15 cellular contexts compared by ENCODE assay signal in genomic region chrX:48854898-48855297, GRCh38. TPM values are rescaled to one million over a fixed set of nuclear protein-coding genes. Genes with fewer than 3 reads are reported as not detected.
DNase-seq lines count a peak whose midpoint lies in the region; ATAC-seq and TF ChIP-seq lines count a peak whose summit lies in the region.
"Had no signal": no experiment of that assay in that cellular context is flagged by ENCODE, and none has a peak within 500 bp of the region (broad histone marks: within the 10 kb centered on the region; RNA-seq: fewer than 3 reads in every experiment).

No MANE protein-coding gene starts in this region.

- no peaks in the 10 kb centered on the region for H3K36me3 ChIP-seq in OCI-LY3 (replicated peaks; ENCODE audit: low read depth, low read length)
- H3K36me3 ChIP-seq: right atrium auricular region had no signal

- H3K27me3 Mint-ChIP-seq in activated naive CD4-positive, alpha-beta T cell treated with anti-CD3 and anti-CD28 coated beads for 36 hours (ENCODE audit: low read depth): no peaks in the 10 kb centered on the region
- H3K27me3 Mint-ChIP-seq in glutamatergic neuron (ENCODE audit: unreplicated experiment): peaks cover 3% of the 10 kb centered on the region

- H3K27ac ChIP-seq in OCI-LY3 (ENCODE audit: low read length): no peak overlapping the region
- H3K27ac ChIP-seq: right atrium auricular region had no signal

- intact Hi-C loops in activated naive CD4-positive, alpha-beta T cell treated with anti-CD3 and anti-CD28 coated beads for 36 hours (cut with micrococcal nuclease): no loop called here

- H3K4me2 ChIP-seq in OCI-LY3 (ENCODE audit: low read length): peak overlapping the region; percentile 26

- no peak for ATAC-seq in GM19351 (IDR thresholded peaks at IDR 0.05; ENCODE audit: unreplicated experiment)
- ATAC-seq: activated T-helper 17 cell treated with anti-CD3 and anti-CD28 coated beads, Interleukin-2, amount 50 U/mL, for 72 hours; effector memory CD8-positive, alpha-beta T cell; left cardiac atrium had no signal

- no peak overlapping the region for H3K27ac Mint-ChIP-seq in activated naive CD4-positive, alpha-beta T cell treated with anti-CD3 and anti-CD28 coated beads for 36 hours
- no peak overlapping the region for H3K27ac Mint-ChIP-seq in glutamatergic neuron (ENCODE audit: unreplicated experiment)
- H3K27ac Mint-ChIP-seq: activated T-helper 17 cell treated with anti-CD3 and anti-CD28 coated beads, Interleukin-2, amount 50 U/mL, for 72 hours; CD4-positive, CD25-positive, alpha-beta regulatory T cell; effector memory CD8-positive, alpha-beta T cell had no signal

- no peak overlapping the region; the same call in 1 of the 2 replicates for H3K4me3 ChIP-seq in OCI-LY3 (ENCODE audit: low read length)
- no peak overlapping the region for H3K4me3 ChIP-seq in cardiac fibroblast (replicated peaks in 1 of 2; ENCODE audit: low read depth in 2 of 2, low read length in 2 of 2)
- H3K4me3 ChIP-seq: right atrium auricular region had no signal

- H4K20me1 ChIP-seq in OCI-LY3 (ENCODE audit: insufficient read depth, low read length): no peaks in the 10 kb centered on the region

- H3K4me3 Mint-ChIP-seq in activated naive CD4-positive, alpha-beta T cell treated with anti-CD3 and anti-CD28 coated beads for 36 hours: no peak overlapping the region
- no peak overlapping the region for H3K4me3 Mint-ChIP-seq in glutamatergic neuron (ENCODE audit: unreplicated experiment)
- H3K4me3 Mint-ChIP-seq: activated T-helper 17 cell treated with anti-CD3 and anti-CD28 coated beads, Interleukin-2, amount 50 U/mL, for 72 hours; effector memory CD8-positive, alpha-beta T cell had no signal

- H3K4me1 Mint-ChIP-seq in activated naive CD4-positive, alpha-beta T cell treated with anti-CD3 and anti-CD28 coated beads for 36 hours (ENCODE audit: low read depth): peaks cover 3% of the 10 kb centered on the region
- H3K4me1 Mint-ChIP-seq in glutamatergic neuron (ENCODE audit: low read depth, unreplicated experiment): no peaks in the 10 kb centered on the region
- H3K4me1 Mint-ChIP-seq: activated T-helper 17 cell treated with anti-CD3 and anti-CD28 coated beads, Interleukin-2, amount 50 U/mL, for 72 hours had no signal

- peaks cover 8% of the 10 kb centered on the region for H3K4me1 ChIP-seq in OCI-LY3 (ENCODE audit: low read length)
- H3K4me1 ChIP-seq: right atrium auricular region had no signal

- H3K9me3 Mint-ChIP-seq in activated naive CD4-positive, alpha-beta T cell treated with anti-CD3 and anti-CD28 coated beads for 36 hours: no peaks in the 10 kb centered on the region
- peaks cover 1% of the 10 kb centered on the region for H3K9me3 Mint-ChIP-seq in glutamatergic neuron (ENCODE audit: unreplicated experiment)
- H3K9me3 Mint-ChIP-seq: activated T-helper 17 cell treated with anti-CD3 and anti-CD28 coated beads, Interleukin-2, amount 50 U/mL, for 72 hours had no signal

- H3K27me3 ChIP-seq in OCI-LY3 (ENCODE audit: low read depth, low read length): no peaks in the 10 kb centered on the region
- H3K27me3 ChIP-seq: right atrium auricular region had no signal

- H3K9me3 ChIP-seq in OCI-LY3 (ENCODE audit: insufficient read depth, low read length): no peaks in the 10 kb centered on the region
- H3K9me3 ChIP-seq: right atrium auricular region had no signal

- H3K36me3 Mint-ChIP-seq in activated naive CD4-positive, alpha-beta T cell treated with anti-CD3 and anti-CD28 coated beads for 36 hours (ENCODE audit: low read depth): no peaks in the 10 kb centered on the region
- no peaks in the 10 kb centered on the region for H3K36me3 Mint-ChIP-seq in glutamatergic neuron (ENCODE audit: unreplicated experiment)
- H3K36me3 Mint-ChIP-seq: CD4-positive, CD25-positive, alpha-beta regulatory T cell had no signal

- TF ChIP-seq CTCF in OCI-LY3 (IDR thresholded peaks at IDR 0.05; ENCODE audit: low read depth, low read length) (peak; percentile 33), cardiac fibroblast (IDR thresholded peaks at IDR 0.05; ENCODE audit: low read depth, low read length) (peak; percentile 46), glutamatergic neuron (IDR thresholded peaks at IDR 0.05; ENCODE audit: partially characterized antibody, unreplicated experiment) (no peak)

- 0 out of 2 replicates have a peak overlapping the region, but pooled peaks have one; percentile 39 for H2AFZ ChIP-seq in OCI-LY3 (ENCODE audit: low read depth, low read length)

- peak; percentile 30 for DNase-seq in activated naive CD4-positive, alpha-beta T cell treated with anti-CD3 and anti-CD28 coated beads for 36 hours
- DNase-seq in activated naive CD4-positive, alpha-beta T cell treated with Interleukin-2 at 50 U/mL for 16 hours: no peak
- peak; percentile 3 to 31 for DNase-seq in cardiac fibroblast (ENCODE audit: low read depth in 2 of 2)
- peak; percentile 16 for DNase-seq in renal cortical epithelial cell (ENCODE audit: low read depth)
- no peak for DNase-seq in stimulated activated CD4-positive, alpha-beta T cell treated with anti-CD3 and anti-CD28 coated beads, Interleukin-2, amount 100 ng/mL, for 48 hours
- no peak for DNase-seq in glutamatergic neuron
- DNase-seq: effector memory CD8-positive, alpha-beta T cell; left cardiac atrium; NCI-H2029; stimulated activated CD8-positive, alpha-beta memory T cell treated with anti-CD3 and anti-CD28 coated beads, Interleukin-4, amount 100 ng/mL, for 48 hours had no signal

- H3K79me2 ChIP-seq in OCI-LY3 (ENCODE audit: low read length): no peaks in the 10 kb centered on the region

- CTCF ChIA-PET in activated naive CD4-positive, alpha-beta T cell treated with anti-CD3 and anti-CD28 coated beads for 36 hours (lab: Charles Lee): interaction anchor here (0.5 to 0.6 kb wide), 3 partner anchors 22 to 288 kb away, joined by 3 to 4 read pairs (median 3); no protein-coding TSS in a partner anchor

- H3K9ac ChIP-seq in OCI-LY3 (ENCODE audit: low read length): no peak overlapping the region

RNA-seq across cellular contexts. Expression of gene PCSK1N, which starts 19.5 kb away (rescaled TPM):
- total RNA-seq in activated naive CD4-positive, alpha-beta T cell treated with anti-CD3 and anti-CD28 coated beads for 36 hours: 1 to 10 TPM; 1.7 to 1.9 TPM
- total RNA-seq in renal cortical epithelial cell (2.6 and 3.6 TPM in 2 replicates), glutamatergic neuron (ENCODE audit: unreplicated experiment) (127 TPM)

RNA-seq across cellular contexts. Expression of gene ERAS, which starts 28.6 kb away (rescaled TPM):
- total RNA-seq in activated naive CD4-positive, alpha-beta T cell treated with anti-CD3 and anti-CD28 coated beads for 36 hours: not detected
- total RNA-seq in renal cortical epithelial cell: 0.20 TPM in 1 of 2 replicates, not detected in the other
- total RNA-seq in glutamatergic neuron (ENCODE audit: unreplicated experiment): not detected
- total RNA-seq: CD4-positive, CD25-positive, alpha-beta regulatory T cell; left cardiac atrium; right atrium auricular region had no signal

RNA-seq across cellular contexts. Expression of gene TIMM17B, which starts 42.7 kb away (rescaled TPM):
- total RNA-seq in activated naive CD4-positive, alpha-beta T cell treated with anti-CD3 and anti-CD28 coated beads for 36 hours: 10 to 100 TPM; 88.0 to 94.9 TPM
- total RNA-seq in renal cortical epithelial cell (23.7 and 63.7 TPM in 2 replicates), glutamatergic neuron (ENCODE audit: unreplicated experiment) (71.8 TPM)

RNA-seq across cellular contexts. Expression of gene PQBP1, which starts 42.8 kb away (rescaled TPM):
- total RNA-seq in activated naive CD4-positive, alpha-beta T cell treated with anti-CD3 and anti-CD28 coated beads for 36 hours: 10 to 100 TPM; 86.8 to 94.5 TPM
- total RNA-seq in renal cortical epithelial cell (46.8 and 60.3 TPM in 2 replicates), glutamatergic neuron (ENCODE audit: unreplicated experiment) (120 TPM)

RNA-seq across cellular contexts. Expression of gene HDAC6, which starts 53.0 kb away (rescaled TPM):
- 10 to 100 TPM; 91.1 to 99.4 TPM for total RNA-seq in activated naive CD4-positive, alpha-beta T cell treated with anti-CD3 and anti-CD28 coated beads for 36 hours
- total RNA-seq in renal cortical epithelial cell (36.3 and 54.4 TPM in 2 replicates), glutamatergic neuron (ENCODE audit: unreplicated experiment) (264 TPM)

Comparison
In these comparisons a context has a peak if more than half of its experiments do, and no peak if none do; other contexts are left out.
1. DNase-seq: peak in activated naive CD4-positive, alpha-beta T cell treated with anti-CD3 and anti-CD28 coated beads for 36 hours (single experiment), cardiac fibroblast (2 of 2) and renal cortical epithelial cell (single experiment); none in activated naive CD4-positive, alpha-beta T cell treated with Interleukin-2 at 50 U/mL for 16 hours (single experiment), stimulated activated CD4-positive, alpha-beta T cell treated with anti-CD3 and anti-CD28 coated beads, Interleukin-2, amount 100 ng/mL, for 48 hours (0 of 2) and glutamatergic neuron (single experiment).
2. RNA of gene PCSK1N, which starts 19.5 kb away (total RNA-seq): 127 TPM in glutamatergic neuron (single experiment); 2.6 to 3.6 TPM in renal cortical epithelial cell and 1.7 to 1.9 TPM in activated naive CD4-positive, alpha-beta T cell treated with anti-CD3 and anti-CD28 coated beads for 36 hours; every median in the first group is over 10 times any median in the second.